Comparison of ENCODE assay signal across 1 cellular context in genomic region chr13:75855847-75856246, GRCh38.
TF ChIP-seq lines count a peak whose summit lies in the region.

No MANE protein-coding gene starts in this region.

TF ChIP-seq in H1, 55 proteins besides CTCF, POLR2A, EP300 and RAD21 (continued from another document):
- TF ChIP-seq CHD2 (IDR thresholded peaks at IDR 0.05; ENCODE audit: low read length) (no peak), ZNF274 (IDR thresholded peaks at IDR 0.05; ENCODE audit: borderline replicate concordance, extremely low read depth, low read length) (no peak)
TF ChIP-seq in H1: peak in this region for 0.
